Comparison of ENCODE assay signal across 8 cellular contexts in the genomic region with DNA sequence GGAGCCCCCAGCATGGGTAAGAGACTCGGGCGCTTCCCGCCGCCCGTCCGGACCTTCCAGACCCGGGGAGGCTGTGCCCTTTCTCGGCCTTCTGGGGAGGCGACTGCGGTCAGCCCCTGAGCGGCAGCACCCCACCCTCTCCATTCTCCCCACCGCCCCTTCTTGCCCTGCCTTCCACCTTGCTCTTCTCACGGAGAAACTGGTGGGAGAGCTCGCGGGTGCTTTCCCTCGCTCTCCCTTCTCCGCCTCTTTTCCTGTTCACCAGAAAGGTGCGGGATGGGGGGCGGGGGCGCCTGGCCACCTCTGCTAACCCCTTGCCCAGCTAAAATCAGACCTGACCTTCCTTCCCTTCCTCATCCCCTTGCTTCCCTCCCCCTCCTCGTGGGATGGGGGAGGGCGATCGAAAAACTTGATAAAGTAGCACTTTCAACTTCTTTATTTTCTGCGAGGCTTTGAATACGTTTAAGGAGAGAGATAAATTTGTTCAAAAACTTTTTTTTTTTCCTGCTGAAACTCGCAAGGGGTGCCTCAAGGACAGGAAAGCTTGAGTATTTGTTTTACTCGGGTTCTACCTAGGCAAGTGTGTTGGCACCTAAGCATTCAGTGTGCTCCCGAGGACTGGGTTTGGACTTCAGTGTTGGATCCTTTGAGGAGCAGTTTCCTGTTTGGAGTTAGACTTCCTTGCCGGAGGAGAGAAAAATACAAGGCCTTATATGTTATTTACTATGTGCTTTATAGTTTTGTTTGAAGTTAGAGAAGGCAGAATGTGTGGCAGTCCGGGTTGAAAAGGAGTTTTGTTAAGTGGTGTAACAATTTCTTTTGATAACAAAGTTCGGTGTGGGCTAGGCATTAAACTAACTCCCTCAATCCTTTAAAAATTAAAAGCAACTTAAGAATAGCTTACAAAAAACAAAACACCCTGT. TPM values are rescaled to one million over a fixed set of nuclear protein-coding genes. Genes with fewer than 3 reads are reported as not detected.
DNase-seq lines count a peak whose midpoint lies in the region; ATAC-seq and TF ChIP-seq lines count a peak whose summit lies in the region.

No MANE protein-coding gene starts in this region.

- H3K27me3 Mint-ChIP-seq in Caco-2 (ENCODE audit: insufficient read depth, unreplicated experiment) (no peaks in the 10 kb centered on the region), T-helper 17 cell (no peaks in the 10 kb centered on the region)
- no peaks in the 10 kb centered on the region for H3K27me3 Mint-ChIP-seq in naive thymus-derived CD8-positive, alpha-beta T cell

- ATAC-seq in GM19397 (IDR thresholded peaks at IDR 0.05; ENCODE audit: unreplicated experiment) (peak; percentile 4), T-helper 17 cell (no peak)
- ATAC-seq in naive thymus-derived CD8-positive, alpha-beta T cell, result peak in 1 of 2 donors; percentile 17

- no peak for TF ChIP-seq POLR2A in esophagus squamous epithelium (IDR thresholded peaks at IDR 0.05)

- CTCF ChIA-PET in Caco-2 (lab: Charles Lee), result interaction anchor here (1.1 kb wide), 1 partner anchor 161 kb away, joined by 4 read pairs; no protein-coding TSS in a partner anchor

- H3K36me3 Mint-ChIP-seq in Caco-2 (ENCODE audit: insufficient read depth, unreplicated experiment) (peaks cover 18% of the 10 kb centered on the region), T-helper 17 cell (ENCODE audit: low read depth) (peaks cover 5% of the 10 kb centered on the region)
- H3K36me3 Mint-ChIP-seq in naive thymus-derived CD8-positive, alpha-beta T cell, result no peaks in the 10 kb centered on the region

- WGBS in esophagus squamous epithelium, 2 donors, result 0 to 1% methylated on average over 15 to 23 of the region's 31 CpGs

- H3K9me3 Mint-ChIP-seq in Caco-2 (ENCODE audit: unreplicated experiment), result no peaks in the 10 kb centered on the region
- no peaks in the 10 kb centered on the region for H3K9me3 Mint-ChIP-seq in naive thymus-derived CD8-positive, alpha-beta T cell

- POLR2A ChIA-PET in Caco-2 (lab: Charles Lee), result interaction anchor here (0.6 to 2.1 kb wide), 10 partner anchors 8 to 1841 kb away, joined by 3 to 27 read pairs (median 8); no protein-coding TSS in a partner anchor
- POLR2A ChIA-PET in naive thymus-derived CD8-positive, alpha-beta T cell (lab: Charles Lee), result interaction anchor here (1.1 to 3.4 kb wide), 10 partner anchors 9 to 236 kb away, joined by 3 to 26 read pairs (median 6); no protein-coding TSS in a partner anchor

- H3K4me1 Mint-ChIP-seq in Caco-2 (ENCODE audit: low read depth, unreplicated experiment) (peaks cover 36% of the 10 kb centered on the region), T-helper 17 cell (peaks cover 42% of the 10 kb centered on the region)
- peaks cover 23 to 60% (median 54%) of the 10 kb centered on the region in 4 donors for H3K4me1 Mint-ChIP-seq in naive thymus-derived CD8-positive, alpha-beta T cell

- TF ChIP-seq CTCF in Caco-2 (IDR thresholded peaks at IDR 0.05; ENCODE audit: insufficient read depth in 1 of 2, low read depth in 1 of 2, low read length in 1 of 2, severe bottlenecking in 1 of 2, unreplicated experiment in 1 of 2), result no peak
- no peak for TF ChIP-seq CTCF in esophagus squamous epithelium (IDR thresholded peaks at IDR 0.05)

- H3K4me1 ChIP-seq in Caco-2, result peaks cover 22% of the 10 kb centered on the region
- H3K4me1 ChIP-seq in esophagus squamous epithelium, result peaks cover 4 to 58% (median 31%) of the 10 kb centered on the region in 3 donors

- DNase-seq in Caco-2 (no peak), HT-29 (ENCODE audit: low spot score) (peak; percentile 62), T-helper 17 cell (no peak), esophagus squamous epithelium (lab: John Stamatoyannopoulos, UW) (no peak), T-helper 9 cell (no peak), AG08395 (ENCODE audit: low spot score) (no peak)
- peak in 2 of 10 donors; percentile 32 to 33 for DNase-seq in naive thymus-derived CD8-positive, alpha-beta T cell

- H3K36me3 ChIP-seq in Caco-2 (ENCODE audit: control insufficient read depth, insufficient read depth, low read length) (no peaks in the 10 kb centered on the region), esophagus squamous epithelium (no peaks in the 10 kb centered on the region)

- H3K4me3 Mint-ChIP-seq in Caco-2 (ENCODE audit: unreplicated experiment) (peak overlapping the region; percentile 97), T-helper 17 cell (peak overlapping the region; percentile 100)
- peak overlapping the region; percentile 95 to 100 (median 99) for H3K4me3 Mint-ChIP-seq in naive thymus-derived CD8-positive, alpha-beta T cell

- BruUV-seq in Caco-2 (replicated peaks; lab: Mats Ljungman, UMichigan), result TSS peak; percentile 36

- intact Hi-C loops in Caco-2 (cut with micrococcal nuclease; ENCODE audit: unreplicated experiment) (loop anchor here (1.0 kb wide), 1 partner anchor 64 kb away; no protein-coding TSS in a partner anchor), esophagus squamous epithelium (cut with DNase I) (no loop called here)

- H3K9me3 ChIP-seq in Caco-2 (no peaks in the 10 kb centered on the region), T-helper 17 cell (ENCODE audit: control insufficient read depth, low read length, poor library complexity, severe bottlenecking) (no peaks in the 10 kb centered on the region), esophagus squamous epithelium (no peaks in the 10 kb centered on the region)

- H3K4me3 ChIP-seq in Caco-2 (ENCODE audit: low read depth, low read length), result peak overlapping the region; percentile 78
- peak overlapping the region; percentile 97 to 98 (median 98) for H3K4me3 ChIP-seq in esophagus squamous epithelium

- H3K27ac Mint-ChIP-seq in Caco-2 (ENCODE audit: unreplicated experiment) (peak overlapping the region; percentile 93), T-helper 17 cell (peak overlapping the region; percentile 99)
- peak overlapping the region; percentile 95 to 100 (median 98) for H3K27ac Mint-ChIP-seq in naive thymus-derived CD8-positive, alpha-beta T cell

- H3K27me3 ChIP-seq in Caco-2 (replicated peaks; ENCODE audit: control insufficient read depth, insufficient read depth, low read length) (no peaks in the 10 kb centered on the region), esophagus squamous epithelium (no peaks in the 10 kb centered on the region)

- peak overlapping the region; percentile 99 to 100 (median 100) for H3K27ac ChIP-seq in esophagus squamous epithelium

RNA-seq across cellular contexts. Expression of a gene that starts 0.9 kb away (rescaled TPM):
- total RNA-seq in Caco-2 (2022), result 65.3 and 69.3 TPM in 2 replicates
- 22.0 and 23.4 TPM in 2 replicates for total RNA-seq in HT-29 (2014; rRNA removed; shearing (Covaris generic))
- 10 to 100 TPM; 34.4 to 45.3 TPM for total RNA-seq in T-helper 17 cell
- total RNA-seq in esophagus squamous epithelium, result 10 to 100 TPM; 23.4 to 33.9 (median 30.4) TPM
- total RNA-seq in naive thymus-derived CD8-positive, alpha-beta T cell, result 10 to 100 TPM; 30.7 to 32.2 TPM
- polyA plus RNA-seq in naive thymus-derived CD8-positive, alpha-beta T cell, result 1 to 10 TPM; 7.3 to 7.9 (median 7.7) TPM
